1 cellular context compared by ENCODE assay signal in the genomic region with DNA sequence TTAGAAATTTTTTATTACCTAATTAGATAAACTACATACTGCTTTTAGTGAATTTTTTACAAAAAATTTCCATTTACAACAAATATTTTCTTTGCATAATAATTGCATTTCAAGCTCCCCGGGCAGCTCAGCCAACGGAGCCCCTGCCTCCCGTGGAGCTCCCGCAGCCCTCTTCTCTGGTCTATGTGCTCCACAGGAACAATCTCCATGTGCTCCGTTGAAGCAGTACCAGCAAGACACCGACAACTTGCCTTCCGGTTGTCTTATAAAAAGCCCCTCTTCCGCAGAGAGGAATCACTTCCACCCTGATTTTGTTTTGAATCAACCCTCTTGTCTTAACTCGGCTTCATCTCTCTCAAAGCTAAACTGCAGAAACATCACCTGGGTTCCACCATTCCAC.
TF ChIP-seq lines count a peak whose summit lies in the region.

No MANE protein-coding gene starts in this region.

TF ChIP-seq in H1, 55 proteins besides CTCF, POLR2A, EP300 and RAD21:
- TF ChIP-seq, protein P1, sequence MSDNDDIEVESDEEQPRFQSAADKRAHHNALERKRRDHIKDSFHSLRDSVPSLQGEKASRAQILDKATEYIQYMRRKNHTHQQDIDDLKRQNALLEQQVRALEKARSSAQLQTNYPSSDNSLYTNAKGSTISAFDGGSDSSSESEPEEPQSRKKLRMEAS (IDR thresholded peaks at IDR 0.05) = peak; percentile 42
- no peak for TF ChIP-seq GABPA (IDR thresholded peaks at IDR 0.05; ENCODE audit: borderline replicate concordance, insufficient read depth, low read length)
- TF ChIP-seq SUZ12 (IDR thresholded peaks at IDR 0.05; ENCODE audit: low read length) = no peak
- TF ChIP-seq, protein P2, sequence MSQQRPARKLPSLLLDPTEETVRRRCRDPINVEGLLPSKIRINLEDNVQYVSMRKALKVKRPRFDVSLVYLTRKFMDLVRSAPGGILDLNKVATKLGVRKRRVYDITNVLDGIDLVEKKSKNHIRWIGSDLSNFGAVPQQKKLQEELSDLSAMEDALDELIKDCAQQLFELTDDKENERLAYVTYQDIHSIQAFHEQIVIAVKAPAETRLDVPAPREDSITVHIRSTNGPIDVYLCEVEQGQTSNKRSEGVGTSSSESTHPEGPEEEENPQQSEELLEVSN (IDR thresholded peaks at IDR 0.05) = peak; percentile 28; the same call in 1 of the 2 replicates
TF ChIP-seq in H1: peak in this region for 2.
